Comparison of ENCODE assay signal across 15 cellular contexts in genomic region chr19:42152285-42152684, GRCh38. TPM values are rescaled to one million over a fixed set of nuclear protein-coding genes. Genes with fewer than 3 reads are reported as not detected.
A peak's percentile ranks its signal among the peaks of the same experiment; 100 is the strongest.
DNase-seq lines count a peak whose midpoint lies in the region; TF ChIP-seq lines count a peak whose summit lies in the region.
"Had no signal": no experiment of that assay in that cellular context is flagged by ENCODE, and none has a peak within 500 bp of the region (broad histone marks: within the 10 kb centered on the region; RNA-seq: fewer than 3 reads in every experiment).

No MANE protein-coding gene starts in this region.

- H3K36me3 Mint-ChIP-seq in glutamatergic neuron (ENCODE audit: unreplicated experiment) (no peaks in the 10 kb centered on the region), neural crest cell (ENCODE audit: low read depth) (no peaks in the 10 kb centered on the region)
- H3K36me3 Mint-ChIP-seq: CD14-positive monocyte had no signal

- peak overlapping the region; percentile 94 for H3K27ac Mint-ChIP-seq in glutamatergic neuron (ENCODE audit: unreplicated experiment)
- H3K27ac Mint-ChIP-seq in neural crest cell (ENCODE audit: unreplicated experiment): no peak overlapping the region
- H3K27ac Mint-ChIP-seq: CD8-positive, alpha-beta memory T cell had no signal

- no peaks in the 10 kb centered on the region for H4K20me1 ChIP-seq in GM23248 (ENCODE audit: insufficient read depth)

- peaks cover 61% of the 10 kb centered on the region for H3K27me3 ChIP-seq in GM23248 (replicated peaks; ENCODE audit: insufficient read depth)

- DNase-seq in NCI-H1092 treated with DMSO at 0.1 percent for 48 hours (lab: John Stamatoyannopoulos, UW) (peak; percentile 20), NCI-H1092 (lab: John Stamatoyannopoulos, UW) (no peak), glutamatergic neuron (peak; percentile 81), neural crest cell (ENCODE audit: low read depth, low spot score) (no peak), retina (peak; percentile 65), GM23248 (no peak), NCI-H2029 (lab: John Stamatoyannopoulos, UW) (no peak), GM10266 (ENCODE audit: extremely low spot score) (no peak)
- DNase-seq: Caco-2; CD8-positive, alpha-beta memory T cell; DMS53; GF-D8; H9 had no signal

- no peak overlapping the region for H3K4me2 ChIP-seq in GM23248 (ENCODE audit: unreplicated experiment)

- H3K4me3 Mint-ChIP-seq in glutamatergic neuron (ENCODE audit: unreplicated experiment) (peak overlapping the region; percentile 92), neural crest cell (peak overlapping the region; percentile 42)
- H3K4me3 Mint-ChIP-seq: CD14-positive monocyte; CD8-positive, alpha-beta memory T cell; H9 had no signal

- peaks cover 32% of the 10 kb centered on the region for H3K27me3 Mint-ChIP-seq in glutamatergic neuron (ENCODE audit: unreplicated experiment)
- peaks cover 63% of the 10 kb centered on the region for H3K27me3 Mint-ChIP-seq in neural crest cell (ENCODE audit: low read depth)

- no peaks in the 10 kb centered on the region for H3K79me2 ChIP-seq in GM23248 (ENCODE audit: insufficient read depth)

- 23 to 25% methylated on average over 7 to 11 of the region's 11 CpGs for WGBS in GM23248 (ENCODE audit: low coverage in 1 of 2, low lambda C conversion rate in 2 of 2, missing lambda C conversion rate in 2 of 2), 2 experiments

- H3K36me3 ChIP-seq in GM23248 (ENCODE audit: low read depth): no peaks in the 10 kb centered on the region

- H3F3A ChIP-seq in GM23248 (ENCODE audit: insufficient read depth): no peaks in the 10 kb centered on the region

- no peak overlapping the region for H3K9ac ChIP-seq in GM23248

- H3K9me2 ChIP-seq in GM23248 (ENCODE audit: insufficient read depth): no peaks in the 10 kb centered on the region

- no peak overlapping the region for H3K27ac ChIP-seq in GM23248
- H3K27ac ChIP-seq: 22Rv1 had no signal

- H3K4me1 ChIP-seq in GM23248 (ENCODE audit: insufficient read depth): no peaks in the 10 kb centered on the region
- H3K4me1 ChIP-seq: Caco-2 had no signal

- H3K9me3 Mint-ChIP-seq in glutamatergic neuron (ENCODE audit: unreplicated experiment): peaks cover 36% of the 10 kb centered on the region
- H3K9me3 Mint-ChIP-seq in neural crest cell: no peaks in the 10 kb centered on the region
- H3K9me3 Mint-ChIP-seq: CD8-positive, alpha-beta memory T cell; H9 had no signal

- TF ChIP-seq CTCF in glutamatergic neuron (IDR thresholded peaks at IDR 0.05; ENCODE audit: partially characterized antibody, unreplicated experiment): no peak
- TF ChIP-seq CTCF in neural crest cell (conservative IDR thresholded peaks at IDR 0.05): no peak
- TF ChIP-seq CTCF in GM10266 (IDR thresholded peaks at IDR 0.05; ENCODE audit: control insufficient read depth, insufficient read depth, low read depth, missing control alignments): no peak

- H3K4me1 Mint-ChIP-seq in glutamatergic neuron (ENCODE audit: low read depth, unreplicated experiment): peaks cover 60% of the 10 kb centered on the region
- peaks cover 54% of the 10 kb centered on the region for H3K4me1 Mint-ChIP-seq in neural crest cell

- in situ Hi-C loops in GM23248 (cut with MboI): no loop called here

- no peak overlapping the region for H3K4me3 ChIP-seq in GM23248

- H3K9me3 ChIP-seq in GM23248 (ENCODE audit: low read depth): no peaks in the 10 kb centered on the region
- H3K9me3 ChIP-seq: Caco-2 had no signal

- H2AFZ ChIP-seq in GM23248: no peak overlapping the region

RNA-seq across cellular contexts. Expression of gene POU2F2, which starts 20.0 kb away (rescaled TPM):
- total RNA-seq in glutamatergic neuron (ENCODE audit: unreplicated experiment): 53.4 TPM
- total RNA-seq in neural crest cell: 2.3 and 2.5 TPM in 2 replicates
- 0.38 and 1.5 TPM in 2 replicates for total RNA-seq in GM23248 (2014; rRNA removed; shearing (Covaris generic))
- polyA plus RNA-seq in GM23248 (2016; fragmentation: Nextera tagmentation; extraction: Ambion mirVana): 3.0 and 4.6 TPM in 2 replicates

Comparison
In these comparisons a context has a peak if more than half of its experiments do, and no peak if none do; other contexts are left out.
1. DNase-seq: peak in NCI-H1092 treated with DMSO at 0.1 percent for 48 hours (single experiment), glutamatergic neuron (single experiment) and retina (single experiment); none in NCI-H1092 (single experiment), neural crest cell (single experiment), GM23248 (single experiment), NCI-H2029 (single experiment) and GM10266 (single experiment).
2. RNA of gene POU2F2, which starts 20.0 kb away (total RNA-seq): 53.4 TPM in glutamatergic neuron (single experiment); 2.3 to 2.5 TPM in neural crest cell and 0.38 to 1.5 TPM in GM23248; every median in the first group is over 10 times any median in the second.